ENCODE assay signal across 1 cellular context in the genomic region with DNA sequence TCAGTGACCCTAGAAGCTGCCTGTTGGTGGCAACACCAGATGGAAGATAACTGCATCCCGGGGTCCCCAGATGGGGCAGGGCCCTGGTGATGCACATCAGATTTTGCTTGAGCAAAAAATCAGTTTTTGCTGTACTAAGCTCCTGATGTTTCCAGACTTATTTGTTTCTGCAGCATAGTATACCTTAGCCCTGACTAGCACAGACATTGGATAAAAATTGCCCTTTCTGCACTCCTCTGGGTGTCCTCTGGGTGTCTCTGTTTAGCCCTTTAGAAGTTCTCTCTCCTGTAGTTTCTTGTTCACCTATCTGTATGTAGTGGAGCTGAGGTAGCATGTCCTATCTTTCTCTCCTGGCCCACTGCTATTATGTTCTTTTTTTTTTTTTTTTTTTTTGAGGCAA.
TF ChIP-seq lines count a peak whose summit lies in the region.

No MANE protein-coding gene starts in this region.

TF ChIP-seq in HepG2, 621 proteins besides CTCF, POLR2A, EP300 and RAD21:
- TF ChIP-seq, protein P1, sequence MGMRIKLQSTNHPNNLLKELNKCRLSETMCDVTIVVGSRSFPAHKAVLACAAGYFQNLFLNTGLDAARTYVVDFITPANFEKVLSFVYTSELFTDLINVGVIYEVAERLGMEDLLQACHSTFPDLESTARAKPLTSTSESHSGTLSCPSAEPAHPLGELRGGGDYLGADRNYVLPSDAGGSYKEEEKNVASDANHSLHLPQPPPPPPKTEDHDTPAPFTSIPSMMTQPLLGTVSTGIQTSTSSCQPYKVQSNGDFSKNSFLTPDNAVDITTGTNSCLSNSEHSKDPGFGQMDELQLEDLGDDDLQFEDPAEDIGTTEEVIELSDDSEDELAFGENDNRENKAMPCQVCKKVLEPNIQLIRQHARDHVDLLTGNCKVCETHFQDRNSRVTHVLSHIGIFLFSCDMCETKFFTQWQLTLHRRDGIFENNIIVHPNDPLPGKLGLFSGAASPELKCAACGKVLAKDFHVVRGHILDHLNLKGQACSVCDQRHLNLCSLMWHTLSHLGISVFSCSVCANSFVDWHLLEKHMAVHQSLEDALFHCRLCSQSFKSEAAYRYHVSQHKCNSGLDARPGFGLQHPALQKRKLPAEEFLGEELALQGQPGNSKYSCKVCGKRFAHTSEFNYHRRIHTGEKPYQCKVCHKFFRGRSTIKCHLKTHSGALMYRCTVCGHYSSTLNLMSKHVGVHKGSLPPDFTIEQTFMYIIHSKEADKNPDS (CRISPR knock-in tag; IDR thresholded peaks at IDR 0.05), result no peak
- TF ChIP-seq STAG1 (CRISPR knock-in tag; IDR thresholded peaks at IDR 0.05) (peak; percentile 49), SMC3 (IDR thresholded peaks at IDR 0.05; ENCODE audit: low read length) (peak; percentile 26; the same call in 1 of the 2 replicates), ZNF12 (CRISPR knock-in tag; IDR thresholded peaks at IDR 0.05) (peak; percentile 99), RARG (CRISPR knock-in tag; IDR thresholded peaks at IDR 0.05; ENCODE audit: low read depth) (no peak)
